Comparison of ENCODE assay signal across 21 cellular contexts in genomic region chr14:76589246-76589645, GRCh38.
A peak's percentile ranks its signal among the peaks of the same experiment; 100 is the strongest.
DNase-seq lines count a peak whose midpoint lies in the region; ATAC-seq and TF ChIP-seq lines count a peak whose summit lies in the region.
"Had no signal": no experiment of that assay in that cellular context is flagged by ENCODE, and none has a peak within 500 bp of the region (broad histone marks: within the 10 kb centered on the region; RNA-seq: fewer than 3 reads in every experiment).

No MANE protein-coding gene starts in this region.

- DNase-seq in Daoy (ENCODE audit: low read depth) (peak; percentile 59), HT1080 (ENCODE audit: low read depth) (peak; percentile 42), SK-MEL-5 (ENCODE audit: low read depth, low spot score) (peak; percentile 21), foreskin keratinocyte (peak; percentile 75 to 93), hepatic stellate cell (ENCODE audit: low spot score) (no peak), colonic mucosa (no peak), dermis blood vessel endothelial cell (no peak)
- DNase-seq: BE2C, DMS53, EL, H7, HFFc6, NCI-H1417, NCI-H1694 treated with DMSO at 0.1 percent for 48 hours, NCI-H2081 treated with DMSO at 0.1 percent for 48 hours, NCI-H2171 treated with DMSO at 0.1 percent for 48 hours, NCI-H526, OCI-M1, SHP77, SK-N-SH had no signal

- no peaks in the 10 kb centered on the region for H3K36me3 ChIP-seq in colonic mucosa
- H3K36me3 ChIP-seq: BE2C had no signal

- H3K27ac ChIP-seq in foreskin keratinocyte (no peak overlapping the region), colonic mucosa (no peak overlapping the region)
- H3K27ac ChIP-seq: KMS-11 had no signal

- no peak overlapping the region for H3K9ac ChIP-seq in colonic mucosa (ENCODE audit: low read depth in 2 of 2, low read length in 2 of 2)
- H3K9ac ChIP-seq: KMS-11, SK-N-SH had no signal

- intact Hi-C loops in colonic mucosa (cut with DNase I) = no loop called here

- TF ChIP-seq CTCF in foreskin keratinocyte (conservative IDR thresholded peaks at IDR 0.05) (peak; percentile 22), colonic mucosa (IDR thresholded peaks at IDR 0.05) (no peak)

- H3K4me1 ChIP-seq in foreskin keratinocyte (no peaks in the 10 kb centered on the region), colonic mucosa (no peaks in the 10 kb centered on the region)
- H3K4me1 ChIP-seq: BE2C had no signal

- in situ Hi-C loops in SK-MEL-5 (cut with HindIII; ENCODE audit: low pct_unique_long_range_greater_than_20kb, low sequenced_read_pairs) = no loop called here

- peak; percentile 84 for ATAC-seq in foreskin keratinocyte

- H3K27me3 ChIP-seq in foreskin keratinocyte (no peaks in the 10 kb centered on the region), colonic mucosa (no peaks in the 10 kb centered on the region)
- H3K27me3 ChIP-seq: BE2C had no signal

- H3K4me3 ChIP-seq in colonic mucosa = no peak overlapping the region

- H3K9me3 ChIP-seq in colonic mucosa = no peaks in the 10 kb centered on the region
- H3K9me3 ChIP-seq: BE2C, SK-N-SH had no signal

Comparison
In these comparisons a context has a peak if more than half of its experiments do, and no peak if none do; other contexts are left out.
1. DNase-seq: peak in Daoy (single experiment), HT1080 (single experiment), SK-MEL-5 (single experiment) and foreskin keratinocyte (2 of 2); none in hepatic stellate cell (single experiment), colonic mucosa (single experiment) and dermis blood vessel endothelial cell (single experiment).